ENCODE assay signal across 1 cellular context in genomic region chr6:83884523-83884922, GRCh38.
TF ChIP-seq lines count a peak whose summit lies in the region.

No MANE protein-coding gene starts in this region.

TF ChIP-seq in H1, 55 proteins besides CTCF, POLR2A, EP300 and RAD21:
- TF ChIP-seq TCF12 (IDR thresholded peaks at IDR 0.05; ENCODE audit: low read depth, low read length) (no peak), SP4 (IDR thresholded peaks at IDR 0.05; ENCODE audit: low read length) (no peak), CEBPB (IDR thresholded peaks at IDR 0.05; ENCODE audit: low read depth, low read length) (no peak)
